Comparison of ENCODE assay signal across 1 cellular context in genomic region chr20:43665466-43666176, GRCh38.
TF ChIP-seq lines count a peak whose summit lies in the region.

No MANE protein-coding gene starts in this region.

TF ChIP-seq in K562, 482 proteins besides CTCF, POLR2A, EP300 and RAD21:
- peak; percentile 55 to 84 for TF ChIP-seq KDM1A (IDR thresholded peaks at IDR 0.05)
- TF ChIP-seq ZNF717 (CRISPR knock-in tag; IDR thresholded peaks at IDR 0.05): no peak
- no peak for TF ChIP-seq ARID4B (CRISPR knock-in tag; IDR thresholded peaks at IDR 0.05)
TF ChIP-seq in K562: peak in this region for 1.
